35 cellular contexts compared by ENCODE assay signal in genomic region chr20:10613911-10614310, GRCh38.
"Had no signal": no experiment of that assay in that cellular context is flagged by ENCODE, and none has a peak within 500 bp of the region (broad histone marks: within the 10 kb centered on the region; RNA-seq: fewer than 3 reads in every experiment).

No MANE protein-coding gene starts in this region.

- H3K4me2 ChIP-seq: KMS-11 had no signal

- H3K9me3 ChIP-seq: MG63 had no signal

- H3K27ac ChIP-seq: KMS-11 had no signal

- DNase-seq: Karpas-422, Kasumi-1, KG1, MG63, MM.1S, MV-4-11, NCI-H1048, NCI-H1092, NCI-H1092 treated with DMSO at 0.1 percent for 48 hours, NCI-H1105, NCI-H1105 treated with DMSO at 0.1 percent for 48 hours, NCI-H1417, NCI-H1417 treated with DMSO at 0.1 percent for 48 hours, NCI-H1436, NCI-H1436 treated with DMSO at 0.1 percent for 48 hours, NCI-H146, NCI-H1694, NCI-H1694 treated with DMSO at 0.1 percent for 48 hours, NCI-H187, NCI-H187 treated with DMSO at 0.1 percent for 48 hours, NCI-H1930, NCI-H2029, NCI-H2029 treated with DMSO at 0.1 percent for 48 hours, NCI-H2081, NCI-H2081 treated with DMSO at 0.1 percent for 48 hours, NCI-H2107, NCI-H2171, NCI-H2171 treated with DMSO at 0.1 percent for 48 hours, NCI-H2227 treated with DMSO at 0.1 percent for 48 hours, NCI-H226, NCI-H345, NCI-H446, NCI-H446 treated with DMSO at 0.1 percent for 48 hours, NCI-H510A had no signal

- H3K36me3 ChIP-seq: MG63 had no signal

- H3K27me3 ChIP-seq: MG63 had no signal

- H3K4me3 ChIP-seq: MG63 had no signal

- H3K9ac ChIP-seq: KMS-11 had no signal
